8 cellular contexts compared by ENCODE assay signal in genomic region chr9:125706661-125707539, GRCh38. TPM values are rescaled to one million over a fixed set of nuclear protein-coding genes. Genes with fewer than 3 reads are reported as not detected.
A peak's percentile ranks its signal among the peaks of the same experiment; 100 is the strongest.
DNase-seq lines count a peak whose midpoint lies in the region; ATAC-seq lines count a peak whose summit lies in the region.

Gene MAPKAP1 (minus strand): TSS chr9:125707208. CDS start chr9:125672574, 34,634 bp downstream.

- CTCF ChIA-PET in activated CD8-positive, alpha-beta memory T cell treated with anti-CD3 and anti-CD28 coated beads for 36 hours (lab: Charles Lee), result no interaction called here

- POLR2A ChIA-PET in activated CD8-positive, alpha-beta memory T cell treated with anti-CD3 and anti-CD28 coated beads for 36 hours (lab: Charles Lee), result interaction anchor here (0.5 to 1.1 kb wide), 4 partner anchors 39 to 1778 kb away, joined by 3 to 8 read pairs (median 6); no protein-coding TSS in a partner anchor

- peak; percentile 93 for DNase-seq in COR-L47 (lab: John Stamatoyannopoulos, UW)
- DNase-seq in HT1080 (ENCODE audit: low read depth), result peak; percentile 94
- DNase-seq in NOMO-1 (lab: John Stamatoyannopoulos, UW; ENCODE audit: unreplicated experiment in 2 of 2), result peak; percentile 89 to 96
- DNase-seq in effector CD8-positive, alpha-beta T cell (lab: John Stamatoyannopoulos, UW), result peak; percentile 88
- peak; percentile 96 for DNase-seq in lung microvascular endothelial cell (ENCODE audit: low read depth in 2 of 2)
- peak; percentile 86 to 91 (median 89) for DNase-seq in stimulated activated CD4-positive, alpha-beta T cell treated with anti-CD3 and anti-CD28 coated beads, TNF-alpha, amount 100 ng/mL, for 4 hours (ENCODE audit: low read depth in 3 of 3)

- ATAC-seq in GM21367 (IDR thresholded peaks at IDR 0.05; ENCODE audit: unreplicated experiment), result peak; percentile 90

RNA-seq across cellular contexts. Expression of gene MAPKAP1, which starts in this region (rescaled TPM):
- total RNA-seq in HT1080 (2014; rRNA removed; shearing (Covaris generic)), result 194 and 203 TPM in 2 replicates
- polyA plus RNA-seq in HT1080 (2015; cell fraction: cytosol; rRNA removed), result 161 and 165 TPM in 2 replicates
- 75.1 and 83.1 TPM in 2 replicates for polyA plus RNA-seq in HT1080 (2015; cell fraction: nucleus; rRNA removed)
- 100 to 1,000 TPM; 111 to 117 TPM for total RNA-seq in activated CD8-positive, alpha-beta memory T cell treated with anti-CD3 and anti-CD28 coated beads for 36 hours
- total RNA-seq in lung microvascular endothelial cell, result 40.3 and 52.2 TPM in 2 replicates

Comparison
In these comparisons a context has a peak if more than half of its experiments do, and no peak if none do; other contexts are left out.
1. Peak in every context shown above with its lines: DNase-seq and ATAC-seq.